In genomic region chr2:46803911-46804670, GRCh38 we compare ENCODE assay signal across 1 cellular context.
TF ChIP-seq lines count a peak whose summit lies in the region.

No MANE protein-coding gene starts in this region.

TF ChIP-seq in HepG2, 621 proteins besides CTCF, POLR2A, EP300 and RAD21 (continued from another document):
- no peak for TF ChIP-seq TP53 (CRISPR knock-in tag; conservative IDR thresholded peaks at IDR 0.05)
- TF ChIP-seq KAT7 (CRISPR knock-in tag; IDR thresholded peaks at IDR 0.05; ENCODE audit: borderline replicate concordance), result no peak
- TF ChIP-seq JUND (CRISPR knock-in tag; IDR thresholded peaks at IDR 0.05), result no peak
- TF ChIP-seq SAP130 (CRISPR knock-in tag; IDR thresholded peaks at IDR 0.05; ENCODE audit: low read depth), result no peak
